ENCODE assay signal across 10 cellular contexts in genomic region chr5:151068189-151068570, GRCh38. TPM values are rescaled to one million over a fixed set of nuclear protein-coding genes. Genes with fewer than 3 reads are reported as not detected.
DNase-seq lines count a peak whose midpoint lies in the region; ATAC-seq and TF ChIP-seq lines count a peak whose summit lies in the region.
"Had no signal": no experiment of that assay in that cellular context is flagged by ENCODE, and none has a peak within 500 bp of the region (broad histone marks: within the 10 kb centered on the region; RNA-seq: fewer than 3 reads in every experiment).

No MANE protein-coding gene starts in this region.

- peak overlapping the region in 5 of 7 donors; percentile 16 to 72 (median 43) for H3K4me3 Mint-ChIP-seq in CD8-positive, alpha-beta memory T cell
- H3K4me3 Mint-ChIP-seq in activated CD8-positive, alpha-beta T cell treated with anti-CD3 and anti-CD28 coated beads for 36 hours: peak overlapping the region; percentile 35
- peak overlapping the region in 6 of 8 donors; percentile 32 to 74 (median 49) for H3K4me3 Mint-ChIP-seq in naive B cell

- peak overlapping the region; percentile 34 to 91 (median 80) for H3K27ac Mint-ChIP-seq in CD8-positive, alpha-beta memory T cell
- H3K27ac Mint-ChIP-seq in activated CD8-positive, alpha-beta T cell treated with anti-CD3 and anti-CD28 coated beads for 36 hours: peak overlapping the region; percentile 85
- peak overlapping the region in 5 of 6 donors; percentile 70 to 95 (median 75) for H3K27ac Mint-ChIP-seq in naive B cell

- no peaks in the 10 kb centered on the region for H3K9me3 ChIP-seq in CD8-positive, alpha-beta memory T cell (ENCODE audit: low read length)

- intact Hi-C loops in activated CD8-positive, alpha-beta T cell treated with anti-CD3 and anti-CD28 coated beads for 36 hours (cut with micrococcal nuclease): loop anchor here (5.0 kb wide), 1 partner anchor 44 kb away; no protein-coding TSS in a partner anchor

- peaks cover 33% of the 10 kb centered on the region for H3K36me3 ChIP-seq in CD8-positive, alpha-beta memory T cell (ENCODE audit: insufficient read depth, low read length)

- POLR2A ChIA-PET in CD8-positive, alpha-beta memory T cell (lab: Charles Lee): interaction anchor here (0.9 to 1.4 kb wide), 2 partner anchors 12 to 15 kb away, joined by 3 read pairs; partner anchors contain the start of gene TNIP1
- POLR2A ChIA-PET in activated CD8-positive, alpha-beta T cell treated with anti-CD3 and anti-CD28 coated beads for 36 hours (lab: Charles Lee): interaction anchor here (0.8 to 3.0 kb wide), 11 partner anchors 8 to 81 kb away, joined by 3 to 25 read pairs (median 5); partner anchors contain the start of gene TNIP1

- no peak for TF ChIP-seq CTCF in activated CD8-positive, alpha-beta T cell treated with anti-CD3 and anti-CD28 coated beads for 36 hours (IDR thresholded peaks at IDR 0.05)

- H3K4me1 ChIP-seq in CD8-positive, alpha-beta memory T cell (ENCODE audit: insufficient read depth, low read length): peaks cover 63% of the 10 kb centered on the region

- DNase-seq in CD8-positive, alpha-beta memory T cell: no peak
- DNase-seq in activated CD8-positive, alpha-beta T cell treated with anti-CD3 and anti-CD28 coated beads for 36 hours: no peak
- DNase-seq in naive B cell (no peak), NCI-H524 treated with DMSO at 0.1 percent for 48 hours (lab: John Stamatoyannopoulos, UW) (no peak), SW 1271 (lab: John Stamatoyannopoulos, UW) (no peak), NCI-H2081 (lab: John Stamatoyannopoulos, UW) (no peak), NCI-H1436 treated with DMSO at 0.1 percent for 48 hours (lab: John Stamatoyannopoulos, UW) (no peak)
- DNase-seq: erythroblast, nucleus accumbens had no signal

- CTCF ChIA-PET in CD8-positive, alpha-beta memory T cell (lab: Charles Lee): interaction anchor here (0.6 to 3.7 kb wide), 6 partner anchors 10 to 47 kb away, joined by 3 to 16 read pairs (median 3); no protein-coding TSS in a partner anchor
- CTCF ChIA-PET in activated CD8-positive, alpha-beta T cell treated with anti-CD3 and anti-CD28 coated beads for 36 hours (lab: Charles Lee): interaction anchor here (1.3 to 3.5 kb wide), 9 partner anchors 9 to 97 kb away, joined by 3 to 27 read pairs (median 5); no protein-coding TSS in a partner anchor

- no peaks in the 10 kb centered on the region for H3K27me3 ChIP-seq in CD8-positive, alpha-beta memory T cell (ENCODE audit: insufficient read depth, low read length, poor library complexity, severe bottlenecking)

- H3K27me3 Mint-ChIP-seq in CD8-positive, alpha-beta memory T cell: no peaks in the 10 kb centered on the region
- H3K27me3 Mint-ChIP-seq in activated CD8-positive, alpha-beta T cell treated with anti-CD3 and anti-CD28 coated beads for 36 hours: no peaks in the 10 kb centered on the region
- H3K27me3 Mint-ChIP-seq in naive B cell: no peaks in the 10 kb centered on the region

- ATAC-seq in GM21825 (IDR thresholded peaks at IDR 0.05; ENCODE audit: unreplicated experiment): peak; percentile 7
- no peak for ATAC-seq in activated CD8-positive, alpha-beta T cell treated with anti-CD3 and anti-CD28 coated beads for 36 hours
- peak; percentile 29 to 38 for ATAC-seq in naive B cell (ENCODE audit: low read depth in 2 of 2)

- H3K36me3 Mint-ChIP-seq in CD8-positive, alpha-beta memory T cell: peaks cover 0 to 94% (median 9%) of the 10 kb centered on the region in 3 donors
- peaks cover 59% of the 10 kb centered on the region for H3K36me3 Mint-ChIP-seq in activated CD8-positive, alpha-beta T cell treated with anti-CD3 and anti-CD28 coated beads for 36 hours (ENCODE audit: low read depth)
- no peaks in the 10 kb centered on the region for H3K36me3 Mint-ChIP-seq in naive B cell

- no peak overlapping the region for H3K4me3 ChIP-seq in CD8-positive, alpha-beta memory T cell (ENCODE audit: low read length)

- no peaks in the 10 kb centered on the region for H3K9me3 Mint-ChIP-seq in CD8-positive, alpha-beta memory T cell
- no peaks in the 10 kb centered on the region for H3K9me3 Mint-ChIP-seq in activated CD8-positive, alpha-beta T cell treated with anti-CD3 and anti-CD28 coated beads for 36 hours
- no peaks in the 10 kb centered on the region for H3K9me3 Mint-ChIP-seq in naive B cell

- H3K27ac ChIP-seq in CD8-positive, alpha-beta memory T cell (ENCODE audit: low read depth, low read length): no peak overlapping the region

- H3K4me1 Mint-ChIP-seq in CD8-positive, alpha-beta memory T cell: peaks cover 72 to 91% (median 82%) of the 10 kb centered on the region in 3 donors
- peaks cover 97% of the 10 kb centered on the region for H3K4me1 Mint-ChIP-seq in activated CD8-positive, alpha-beta T cell treated with anti-CD3 and anti-CD28 coated beads for 36 hours (ENCODE audit: low read depth)
- H3K4me1 Mint-ChIP-seq in naive B cell: peaks cover 69 to 90% (median 86%) of the 10 kb centered on the region in 3 donors

RNA-seq across cellular contexts. Expression of gene TNIP1, which starts 12.7 kb away (rescaled TPM):
- 100 to 1,000 TPM; 212 to 213 TPM for total RNA-seq in CD8-positive, alpha-beta memory T cell
- polyA plus RNA-seq in CD8-positive, alpha-beta memory T cell: 62.4 TPM
- 100 to 1,000 TPM; 222 TPM for total RNA-seq in activated CD8-positive, alpha-beta T cell treated with anti-CD3 and anti-CD28 coated beads for 36 hours
- 10 to 100 TPM; 36.2 to 68.2 (median 55.5) TPM for polyA plus RNA-seq in naive B cell (ENCODE audit: low read depth in 6 of 6)

RNA-seq across cellular contexts. Expression of gene GPX3, which starts 47.8 kb away (rescaled TPM):
- not detected for total RNA-seq in CD8-positive, alpha-beta memory T cell
- 0.63 TPM for polyA plus RNA-seq in CD8-positive, alpha-beta memory T cell
- total RNA-seq in activated CD8-positive, alpha-beta T cell treated with anti-CD3 and anti-CD28 coated beads for 36 hours: not detected
- polyA plus RNA-seq in naive B cell (ENCODE audit: low read depth in 6 of 6): 1 to 10 TPM in 3 of 6 donors, under 1 TPM in 2, not detected in 1; 0.23 to 1.8 (median 1.1) TPM
